In genomic region chr12:106138646-106139421, GRCh38 we compare ENCODE assay signal across 9 cellular contexts. TPM values are rescaled to one million over a fixed set of nuclear protein-coding genes. Genes with fewer than 3 reads are reported as not detected.
A peak's percentile ranks its signal among the peaks of the same experiment; 100 is the strongest.
DNase-seq lines count a peak whose midpoint lies in the region; ATAC-seq and TF ChIP-seq lines count a peak whose summit lies in the region.
"Had no signal": no experiment of that assay in that cellular context is flagged by ENCODE, and none has a peak within 500 bp of the region (broad histone marks: within the 10 kb centered on the region; RNA-seq: fewer than 3 reads in every experiment).

Gene NUAK1 (minus strand): TSS chr12:106138954. CDS start chr12:106138653, 301 bp downstream.

- POLR2A ChIA-PET in activated CD8-positive, alpha-beta T cell treated with anti-CD3 and anti-CD28 coated beads for 36 hours (lab: Charles Lee): no interaction called here

- peak within 1 kb of the TSS; percentile 45 for H3K4me3 Mint-ChIP-seq in activated CD8-positive, alpha-beta T cell treated with anti-CD3 and anti-CD28 coated beads for 36 hours

- H3K36me3 Mint-ChIP-seq in activated CD8-positive, alpha-beta T cell treated with anti-CD3 and anti-CD28 coated beads for 36 hours (ENCODE audit: low read depth): no peaks in the 10 kb centered on the region

- ATAC-seq in activated CD8-positive, alpha-beta T cell treated with anti-CD3 and anti-CD28 coated beads for 36 hours: peak; percentile 62
- peak; percentile 58 for ATAC-seq in esophagus mucosa
- no peak for ATAC-seq in HG02938 (IDR thresholded peaks at IDR 0.05; ENCODE audit: unreplicated experiment)
- no peak for ATAC-seq in HG03378 (IDR thresholded peaks at IDR 0.05; ENCODE audit: unreplicated experiment)

- intact Hi-C loops in activated CD8-positive, alpha-beta T cell treated with anti-CD3 and anti-CD28 coated beads for 36 hours (cut with micrococcal nuclease): no loop called here
- intact Hi-C loops in thyroid gland (cut with DNase I): loop anchor here (5.0 kb wide), 1 partner anchor 432 kb away; no protein-coding TSS in a partner anchor

- H3K4me1 ChIP-seq in thyroid gland: peaks cover 27 to 35% of the 10 kb centered on the region in 2 donors

- H3K9me3 Mint-ChIP-seq in activated CD8-positive, alpha-beta T cell treated with anti-CD3 and anti-CD28 coated beads for 36 hours: no peaks in the 10 kb centered on the region

- H3K27me3 Mint-ChIP-seq in activated CD8-positive, alpha-beta T cell treated with anti-CD3 and anti-CD28 coated beads for 36 hours: peaks cover 53% of the 10 kb centered on the region

- 1% methylated on average over 25 of the region's 103 CpGs; no CpG with 5 or more reads in 1 of the 2 donors for WGBS in thyroid gland, 2 donors

- H3K27me3 ChIP-seq in thyroid gland: no peaks in the 10 kb centered on the region

- H3K4me1 Mint-ChIP-seq in activated CD8-positive, alpha-beta T cell treated with anti-CD3 and anti-CD28 coated beads for 36 hours (ENCODE audit: low read depth): peaks cover 9% of the 10 kb centered on the region

- H3K27ac ChIP-seq in thyroid gland: peak within 1 kb of the TSS; percentile 73 to 91 (median 80)

- DNase-seq in DMS79 treated with DMSO at 0.1 percent for 48 hours (lab: John Stamatoyannopoulos, UW) (peak; percentile 71), LHCN-M2 (ENCODE audit: low read depth) (peak; percentile 35), midbrain (lab: John Stamatoyannopoulos, UW) (peak; percentile 81), thyroid gland (peak; percentile 74 to 77)
- DNase-seq in activated CD8-positive, alpha-beta T cell treated with anti-CD3 and anti-CD28 coated beads for 36 hours: peak; percentile 23

- no peaks in the 10 kb centered on the region for H3K36me3 ChIP-seq in thyroid gland

- CTCF ChIA-PET in activated CD8-positive, alpha-beta T cell treated with anti-CD3 and anti-CD28 coated beads for 36 hours (lab: Charles Lee): interaction anchor here (3.7 to 5.4 kb wide), 2 partner anchors 11 to 719 kb away, joined by 40 to 54 read pairs; no protein-coding TSS in a partner anchor

- peak; percentile 46 to 58 for TF ChIP-seq POLR2A in thyroid gland (IDR thresholded peaks at IDR 0.05)

- no peak for TF ChIP-seq CTCF in activated CD8-positive, alpha-beta T cell treated with anti-CD3 and anti-CD28 coated beads for 36 hours (IDR thresholded peaks at IDR 0.05)
- TF ChIP-seq CTCF in thyroid gland (IDR thresholded peaks at IDR 0.05): peak in 2 of 6 experiments; percentile 12 to 18

- no peak within 1 kb of the TSS for H3K27ac Mint-ChIP-seq in activated CD8-positive, alpha-beta T cell treated with anti-CD3 and anti-CD28 coated beads for 36 hours

- H3K9me3 ChIP-seq in thyroid gland: no peaks in the 10 kb centered on the region

- peak within 1 kb of the TSS; percentile 72 to 85 (median 74) for H3K4me3 ChIP-seq in thyroid gland (replicated peaks in 1 of 3)

RNA-seq across cellular contexts. Expression of gene NUAK1, which starts in this region (rescaled TPM):
- total RNA-seq in LHCN-M2 (2014; rRNA removed) (2.4 and 6.0 TPM in 2 replicates), esophagus mucosa (1.7 TPM), thyroid gland (10 to 100 TPM in 3 of 4 donors, 1 to 10 TPM in 1; 4.5 to 38.4 (median 10.6) TPM)
- 15.6 TPM for polyA plus RNA-seq in LHCN-M2 (2012)
- not detected for total RNA-seq in activated CD8-positive, alpha-beta T cell treated with anti-CD3 and anti-CD28 coated beads for 36 hours
- total RNA-seq: activated CD8-positive, alpha-beta memory T cell treated with anti-CD3 and anti-CD28 coated beads for 36 hours had no signal

Comparison
In these comparisons a context has a peak if more than half of its experiments do, and no peak if none do; other contexts are left out.
1. Peak in DNase-seq and ATAC-seq in activated CD8-positive, alpha-beta T cell treated with anti-CD3 and anti-CD28 coated beads for 36 hours; RNA of the gene not detected or under 1 TPM.
2. DNase-seq: peak in every context shown above with its lines; median percentile 81 in midbrain; 76 in thyroid gland; 71 in DMS79 treated with DMSO at 0.1 percent for 48 hours; 35 in LHCN-M2; 23 in activated CD8-positive, alpha-beta T cell treated with anti-CD3 and anti-CD28 coated beads for 36 hours.